In genomic region chr7:13603661-13604060, GRCh38 we compare ENCODE assay signal across 27 cellular contexts.
"Had no signal": no experiment of that assay in that cellular context is flagged by ENCODE, and none has a peak within 500 bp of the region (broad histone marks: within the 10 kb centered on the region; RNA-seq: fewer than 3 reads in every experiment).

No MANE protein-coding gene starts in this region.

- H3K27me3 Mint-ChIP-seq: activated CD4-positive, alpha-beta memory T cell treated with anti-CD3 and anti-CD28 coated beads for 36 hours; activated CD4-positive, alpha-beta T cell treated with anti-CD3 and anti-CD28 coated beads for 36 hours; activated naive CD8-positive, alpha-beta T cell treated with anti-CD3 and anti-CD28 coated beads for 36 hours; stimulated activated naive CD8-positive, alpha-beta T cell treated with anti-CD3 and anti-CD28 coated beads, Interleukin-15, Interleukin-2, amounts not matched to agents 100 ng/mL and 50 ng/mL, for 24 hours had no signal

- H3K9me3 ChIP-seq: gastrocnemius medialis, heart left ventricle, pancreas, right lobe of liver had no signal

- H3K4me1 Mint-ChIP-seq: activated CD4-positive, alpha-beta T cell treated with anti-CD3 and anti-CD28 coated beads for 36 hours; activated naive CD8-positive, alpha-beta T cell treated with anti-CD3 and anti-CD28 coated beads for 36 hours; brain; immature natural killer cell; natural killer cell had no signal

- H3K27ac ChIP-seq: dorsolateral prefrontal cortex, gastrocnemius medialis, heart left ventricle, pancreas, right lobe of liver, tibial nerve had no signal

- H3K4me1 ChIP-seq: gastrocnemius medialis, heart left ventricle, pancreas, right lobe of liver, tibial nerve had no signal

- H3K27ac Mint-ChIP-seq: activated CD4-positive, alpha-beta memory T cell treated with anti-CD3 and anti-CD28 coated beads for 36 hours; activated CD4-positive, alpha-beta T cell treated with anti-CD3 and anti-CD28 coated beads for 36 hours; activated naive CD8-positive, alpha-beta T cell treated with anti-CD3 and anti-CD28 coated beads for 36 hours; activated T-helper 1 cell treated with anti-CD3 and anti-CD28 coated beads, Interleukin-12 subunit alpha, Interleukin-12 subunit beta, Interleukin-2, Interleukin-4 antibody, amounts not matched to agents 30 ng/mL and 10 ng/mL and 1 ng/mL, durations not matched to agents 14 hours and 24 hours and 36 hours; immature natural killer cell; natural killer cell; stimulated activated naive CD8-positive, alpha-beta T cell treated with anti-CD3 and anti-CD28 coated beads, Interleukin-15, Interleukin-2, amounts not matched to agents 100 ng/mL and 50 ng/mL, for 24 hours had no signal

- DNase-seq: activated CD4-positive, alpha-beta memory T cell treated with anti-CD3 and anti-CD28 coated beads for 36 hours; activated CD4-positive, alpha-beta T cell treated with anti-CD3 and anti-CD28 coated beads for 36 hours; activated gamma-delta T cell treated with Interleukin-2 at 50 U/mL for 16 hours; activated naive CD8-positive, alpha-beta T cell treated with anti-CD3 and anti-CD28 coated beads for 36 hours; activated T-cell treated with anti-CD3 and anti-CD28 coated beads for 4 hours; amniotic stem cell; central memory CD4-positive, alpha-beta T cell; dorsolateral prefrontal cortex; erythroblast; gastrocnemius medialis; heart left ventricle; immature natural killer cell; left cardiac atrium; mesendoderm; natural killer cell; pancreas; right lobe of liver; small intestine; stimulated activated CD4-positive, alpha-beta T cell treated with anti-CD3 and anti-CD28 coated beads, Interleukin-15, amount 100 ng/mL, for 24 hours; stimulated activated CD4-positive, alpha-beta T cell treated with anti-CD3 and anti-CD28 coated beads, Interleukin-2, amount 100 ng/mL, for 48 hours; T-helper 2 cell had no signal

- H3K36me3 ChIP-seq: gastrocnemius medialis, heart left ventricle, pancreas, right lobe of liver, tibial nerve had no signal

- H3K4me3 ChIP-seq: dorsolateral prefrontal cortex, gastrocnemius medialis, heart left ventricle, pancreas, right lobe of liver, tibial nerve had no signal

- H3K4me3 Mint-ChIP-seq: activated CD4-positive, alpha-beta memory T cell treated with anti-CD3 and anti-CD28 coated beads for 36 hours; activated CD4-positive, alpha-beta T cell treated with anti-CD3 and anti-CD28 coated beads for 36 hours; activated naive CD8-positive, alpha-beta T cell treated with anti-CD3 and anti-CD28 coated beads for 36 hours; activated T-helper 1 cell treated with anti-CD3 and anti-CD28 coated beads, Interleukin-12 subunit alpha, Interleukin-12 subunit beta, Interleukin-2, Interleukin-4 antibody, amounts not matched to agents 30 ng/mL and 10 ng/mL and 1 ng/mL, durations not matched to agents 14 hours and 24 hours and 36 hours; brain; immature natural killer cell; natural killer cell; stimulated activated naive CD8-positive, alpha-beta T cell treated with anti-CD3 and anti-CD28 coated beads, Interleukin-15, Interleukin-2, amounts not matched to agents 100 ng/mL and 50 ng/mL, for 24 hours had no signal

- FAIRE-seq: colon, pancreas, small intestine, urothelium cell line had no signal

- H3K36me3 Mint-ChIP-seq: activated CD4-positive, alpha-beta memory T cell treated with anti-CD3 and anti-CD28 coated beads for 36 hours; activated naive CD8-positive, alpha-beta T cell treated with anti-CD3 and anti-CD28 coated beads for 36 hours; brain; immature natural killer cell; natural killer cell had no signal

- H3K27me3 ChIP-seq: dorsolateral prefrontal cortex, gastrocnemius medialis, heart left ventricle, pancreas, right lobe of liver, tibial nerve had no signal
